ENCODE assay signal across 16 cellular contexts in genomic region chr12:109542014-109542413, GRCh38. TPM values are rescaled to one million over a fixed set of nuclear protein-coding genes. Genes with fewer than 3 reads are reported as not detected.
A peak's percentile ranks its signal among the peaks of the same experiment; 100 is the strongest.
DNase-seq lines count a peak whose midpoint lies in the region; ATAC-seq and TF ChIP-seq lines count a peak whose summit lies in the region.
"Had no signal": no experiment of that assay in that cellular context is flagged by ENCODE, and none has a peak within 500 bp of the region (broad histone marks: within the 10 kb centered on the region; RNA-seq: fewer than 3 reads in every experiment).

No MANE protein-coding gene starts in this region.

- H3K4me3 Mint-ChIP-seq in immature natural killer cell = no peak overlapping the region
- H3K4me3 Mint-ChIP-seq in naive thymus-derived CD8-positive, alpha-beta T cell = no peak overlapping the region
- H3K4me3 Mint-ChIP-seq: CD4-positive, alpha-beta memory T cell; WTC11 had no signal

- no peak for TF ChIP-seq CTCF in fibroblast of pulmonary artery (IDR thresholded peaks at IDR 0.05; ENCODE audit: low read length, missing control alignments)

- peaks cover 51 to 54% of the 10 kb centered on the region in 2 donors for H3K4me1 Mint-ChIP-seq in immature natural killer cell
- H3K4me1 Mint-ChIP-seq in naive thymus-derived CD8-positive, alpha-beta T cell = peaks cover 4 to 27% (median 9%) of the 10 kb centered on the region in 4 donors
- H3K4me1 Mint-ChIP-seq: WTC11 had no signal

- no peaks in the 10 kb centered on the region for H3K27me3 Mint-ChIP-seq in immature natural killer cell (ENCODE audit: low read depth in 3 of 3)
- peaks cover 0 to 14% (median under 1%) of the 10 kb centered on the region in 5 donors for H3K27me3 Mint-ChIP-seq in naive thymus-derived CD8-positive, alpha-beta T cell

- DNase-seq in Right ventricle myocardium superior (peak; percentile 4), left ventricle myocardium superior (no peak), amniotic epithelial cell (ENCODE audit: low read depth) (peak; percentile 73), fibroblast of pulmonary artery (ENCODE audit: low read depth) (peak; percentile 71), immature natural killer cell (no peak)
- DNase-seq in activated CD4-positive, alpha-beta T cell treated with anti-CD3 and anti-CD28 coated beads, Interleukin-2, amount 50 U/mL, for 1 hour = no peak
- DNase-seq in naive thymus-derived CD8-positive, alpha-beta T cell = no peak
- DNase-seq: activated gamma-delta T cell treated with Interleukin-2 at 50 U/mL for 16 hours; CD4-positive, alpha-beta memory T cell; NCI-H2081; NCI-H526; stimulated activated CD4-positive, alpha-beta T cell treated with anti-CD3 and anti-CD28 coated beads, Interleukin-2, amount 100 ng/mL, for 24 hours had no signal

- no peak overlapping the region for H3K4me3 ChIP-seq in fibroblast of pulmonary artery (replicated peaks; ENCODE audit: low read depth, low read length)
- H3K4me3 ChIP-seq: ascending aorta had no signal

- peaks cover 0 to 3% (median 3%) of the 10 kb centered on the region in 3 donors for H3K36me3 Mint-ChIP-seq in immature natural killer cell
- H3K36me3 Mint-ChIP-seq in naive thymus-derived CD8-positive, alpha-beta T cell = no peaks in the 10 kb centered on the region
- H3K36me3 Mint-ChIP-seq: CD4-positive, alpha-beta memory T cell; WTC11 had no signal

- no peaks in the 10 kb centered on the region for H3K9me3 Mint-ChIP-seq in immature natural killer cell
- H3K9me3 Mint-ChIP-seq in naive thymus-derived CD8-positive, alpha-beta T cell = no peaks in the 10 kb centered on the region
- H3K9me3 Mint-ChIP-seq: CD4-positive, alpha-beta memory T cell; WTC11 had no signal

- intact Hi-C loops in Right ventricle myocardium superior (cut with DNase I) (no loop called here), left ventricle myocardium superior (cut with micrococcal nuclease) (no loop called here)

- H3K27ac Mint-ChIP-seq in immature natural killer cell = peak overlapping the region in 3 of 6 donors; percentile 53 to 83 (median 57)
- peak overlapping the region in 1 of 10 donors; percentile 12 for H3K27ac Mint-ChIP-seq in naive thymus-derived CD8-positive, alpha-beta T cell
- H3K27ac Mint-ChIP-seq: WTC11 had no signal

- ATAC-seq in Right ventricle myocardium superior (ENCODE audit: poor library complexity) (no peak), left ventricle myocardium superior (no peak), GM19023 (IDR thresholded peaks at IDR 0.05; ENCODE audit: unreplicated experiment) (no peak)
- no peak for ATAC-seq in naive thymus-derived CD8-positive, alpha-beta T cell
- ATAC-seq: right cardiac atrium had no signal

- POLR2A ChIA-PET in naive thymus-derived CD8-positive, alpha-beta T cell (lab: Charles Lee) = no interaction called here

RNA-seq across cellular contexts. Expression of gene MMAB, which starts 31.3 kb away (rescaled TPM):
- total RNA-seq in Right ventricle myocardium superior (68.1 TPM), left ventricle myocardium superior (55.1 TPM)
- polyA plus RNA-seq in immature natural killer cell = 10 to 100 TPM; 25.6 to 61.6 (median 59.0) TPM
- total RNA-seq in naive thymus-derived CD8-positive, alpha-beta T cell = 10 to 100 TPM; 20.6 to 21.6 TPM
- polyA plus RNA-seq in naive thymus-derived CD8-positive, alpha-beta T cell = 10 to 100 TPM; 28.2 to 39.1 (median 36.0) TPM

RNA-seq across cellular contexts. Expression of gene MVK, which starts 31.6 kb away (rescaled TPM):
- total RNA-seq in Right ventricle myocardium superior (9.4 TPM), left ventricle myocardium superior (9.7 TPM)
- 1 to 10 TPM; 3.4 to 4.9 (median 4.2) TPM for polyA plus RNA-seq in immature natural killer cell
- total RNA-seq in naive thymus-derived CD8-positive, alpha-beta T cell = 10 to 100 TPM in 1 of 2 experiments, 1 to 10 TPM in 1; 9.2 to 11.5 TPM
- 1 to 10 TPM; 2.6 to 3.6 (median 2.7) TPM for polyA plus RNA-seq in naive thymus-derived CD8-positive, alpha-beta T cell

Comparison
In these comparisons a context has a peak if more than half of its experiments do, and no peak if none do; other contexts are left out.
1. DNase-seq: peak in Right ventricle myocardium superior (single experiment), amniotic epithelial cell (single experiment) and fibroblast of pulmonary artery (single experiment); none in left ventricle myocardium superior (single experiment), activated CD4-positive, alpha-beta T cell treated with anti-CD3 and anti-CD28 coated beads, Interleukin-2, amount 50 U/mL, for 1 hour (single experiment), immature natural killer cell (0 of 3) and naive thymus-derived CD8-positive, alpha-beta T cell (0 of 10).